In genomic region chr11:119055901-119056300, GRCh38 we compare ENCODE assay signal across 6 cellular contexts. TPM values are rescaled to one million over a fixed set of nuclear protein-coding genes. Genes with fewer than 3 reads are reported as not detected.
DNase-seq lines count a peak whose midpoint lies in the region; ATAC-seq and TF ChIP-seq lines count a peak whose summit lies in the region.

No MANE protein-coding gene starts in this region.

- peak overlapping the region; percentile 64 for H2AFZ ChIP-seq in hepatocyte

- TF ChIP-seq POLR2A in upper lobe of left lung (IDR thresholded peaks at IDR 0.05): no peak

- TF ChIP-seq CTCF in HEK293 (tag by site-specific recombination; IDR thresholded peaks at IDR 0.05) (peak; percentile 65), hepatocyte (IDR thresholded peaks at IDR 0.05; ENCODE audit: poor library complexity) (peak; percentile 17), upper lobe of left lung (IDR thresholded peaks at IDR 0.05) (no peak)

- CTCF ChIA-PET in HEK293 (lab: Yijun Ruan, JAX) (interaction anchor here (0.6 to 1.8 kb wide), 3 partner anchors 13 to 127 kb away, joined by 3 to 6 read pairs (median 3); no protein-coding TSS in a partner anchor), T-cell (lab: Charles Lee) (interaction anchor here (0.6 to 3.4 kb wide), 5 partner anchors 12 to 461 kb away, joined by 4 to 37 read pairs (median 5); partner anchors contain the start of gene VPS11 (in 1 of the 2))

- H3K4me2 ChIP-seq in hepatocyte: peak overlapping the region; percentile 96

- H3K27me3 Mint-ChIP-seq in T-cell: no peaks in the 10 kb centered on the region

- H3K4me3 ChIP-seq in HEK293 (ENCODE audit: low read depth, low read length) (peak overlapping the region; percentile 85), hepatocyte (peak overlapping the region; percentile 64), upper lobe of left lung (peak overlapping the region; percentile 81 to 99 (median 93))

- 62% methylated on average over 6 of the region's 6 CpGs for WGBS in hepatocyte (ENCODE audit: low lambda C conversion rate, missing lambda C conversion rate)
- WGBS in upper lobe of left lung, 2 donors: 46 to 55% methylated on average over 6 of the region's 6 CpGs

- no peaks in the 10 kb centered on the region for H3K9me3 Mint-ChIP-seq in T-cell

- peak overlapping the region; percentile 71 to 83 for H3K27ac Mint-ChIP-seq in T-cell

- no peaks in the 10 kb centered on the region for H3K9me3 ChIP-seq in HEK293 (ENCODE audit: control insufficient read depth, insufficient read depth, low read depth, low read length)
- H3K9me3 ChIP-seq in hepatocyte (ENCODE audit: low read depth): no peaks in the 10 kb centered on the region
- H3K9me3 ChIP-seq in upper lobe of left lung: no peaks in the 10 kb centered on the region

- no peak for TF ChIP-seq EP300 in upper lobe of left lung (IDR thresholded peaks at IDR 0.05)

- H3K79me2 ChIP-seq in hepatocyte: peaks cover 32% of the 10 kb centered on the region

- no peak overlapping the region for H3K27ac ChIP-seq in HEK293 (ENCODE audit: extremely low read depth, low read depth, low read length)
- H3K27ac ChIP-seq in hepatocyte: peak overlapping the region; percentile 86
- peak overlapping the region in 2 of 4 donors; percentile 90 for H3K27ac ChIP-seq in upper lobe of left lung

- H4K20me1 ChIP-seq in hepatocyte (ENCODE audit: insufficient read depth, poor library complexity, severe bottlenecking): peaks cover 6% of the 10 kb centered on the region

- H3K36me3 ChIP-seq in HEK293 (ENCODE audit: control insufficient read depth in 2 of 2, insufficient read depth in 1 of 2, low read length in 2 of 2): peaks cover 4 to 49% of the 10 kb centered on the region in 2 experiments; a peak in 1 of 3 replicates
- H3K36me3 ChIP-seq in hepatocyte (replicated peaks; ENCODE audit: insufficient read depth, low read depth): no peaks in the 10 kb centered on the region
- H3K36me3 ChIP-seq in upper lobe of left lung: peaks cover 17 to 44% (median 42%) of the 10 kb centered on the region in 4 donors

- ATAC-seq in T-cell (replicated peaks in 1 of 4): no peak
- no peak for ATAC-seq in upper lobe of left lung (ENCODE audit: low FRiP score in 2 of 2)
- ATAC-seq in GM19328 (IDR thresholded peaks at IDR 0.05; ENCODE audit: unreplicated experiment): no peak
- no peak for ATAC-seq in GM21423 (IDR thresholded peaks at IDR 0.05; ENCODE audit: unreplicated experiment)

- DNase-seq in T-cell (no peak), hepatocyte (ENCODE audit: low spot score) (peak; percentile 39), upper lobe of left lung (no peak)

- no peaks in the 10 kb centered on the region for H3K27me3 ChIP-seq in hepatocyte
- H3K27me3 ChIP-seq in upper lobe of left lung: no peaks in the 10 kb centered on the region

- peaks cover 35 to 50% (median 36%) of the 10 kb centered on the region in 3 donors for H3K4me1 Mint-ChIP-seq in T-cell

- H3K4me3 Mint-ChIP-seq in T-cell: peak overlapping the region; percentile 94 to 95 (median 94)

- H3K4me1 ChIP-seq in HEK293 (ENCODE audit: control insufficient read depth, insufficient read depth, low read length): no peaks in the 10 kb centered on the region
- peaks cover 13% of the 10 kb centered on the region for H3K4me1 ChIP-seq in hepatocyte (ENCODE audit: insufficient read depth)
- peaks cover 14 to 24% (median 18%) of the 10 kb centered on the region in 4 donors for H3K4me1 ChIP-seq in upper lobe of left lung

- H3K36me3 Mint-ChIP-seq in T-cell: peaks cover 44% of the 10 kb centered on the region

- POLR2A ChIA-PET in HEK293 (lab: Yijun Ruan, JAX) (interaction anchor here (0.6 to 4.0 kb wide), 15 partner anchors 8 to 261 kb away, joined by 3 to 20 read pairs (median 5); partner anchors contain the start of genes C2CD2L, DPAGT1, HINFP and HMBS), T-cell (lab: Charles Lee) (interaction anchor here (0.5 to 1.1 kb wide), 7 partner anchors 9 to 65 kb away, joined by 3 to 15 read pairs (median 5); partner anchors contain the start of genes HINFP (in 1 of the 2) and VPS11 (in 1 of the 2))

- no peaks in the 10 kb centered on the region for H3K9me2 ChIP-seq in hepatocyte (replicated peaks; ENCODE audit: insufficient read depth)

TF ChIP-seq in HEK293, 187 proteins besides CTCF, POLR2A, EP300 and RAD21:
- TF ChIP-seq ZNF654 (tag by site-specific recombination; IDR thresholded peaks at IDR 0.05; ENCODE audit: low read depth) (peak; percentile 4; the same call in 1 of the 2 replicates), GLI2 (tag by site-specific recombination; IDR thresholded peaks at IDR 0.05; ENCODE audit: borderline replicate concordance, low read depth) (no peak), SCRT2 (tag by site-specific recombination; IDR thresholded peaks at IDR 0.05) (peak; percentile 23; the same call in 1 of the 2 replicates)

RNA-seq across cellular contexts. Expression of gene HYOU1, which starts 1.1 kb away (rescaled TPM):
- total RNA-seq in T-cell (100 to 1,000 TPM in 4 of 5 donors, 10 to 100 TPM in 1; 91.2 to 113 (median 112) TPM), hepatocyte (168 and 197 TPM in 2 replicates), upper lobe of left lung (100 to 1,000 TPM in 1 of 6 donors, 10 to 100 TPM in 5; 33.5 to 202 (median 72.7) TPM)
- 122 and 125 TPM in 2 replicates for polyA plus RNA-seq in hepatocyte

RNA-seq across cellular contexts. Expression of gene VPS11, which starts 11.7 kb away (rescaled TPM):
- total RNA-seq in T-cell (10 to 100 TPM; 59.5 to 69.8 (median 62.6) TPM), hepatocyte (31.8 and 36.9 TPM in 2 replicates), upper lobe of left lung (10 to 100 TPM; 24.9 to 88.0 (median 40.4) TPM)
- polyA plus RNA-seq in hepatocyte: 26.5 and 31.8 TPM in 2 replicates

RNA-seq across cellular contexts. Expression of gene SLC37A4, which starts 25.2 kb away (rescaled TPM):
- 10 to 100 TPM in 4 of 5 donors, 1 to 10 TPM in 1; 8.9 to 18.0 (median 15.4) TPM for total RNA-seq in T-cell
- 68.0 and 87.4 TPM in 2 replicates for total RNA-seq in hepatocyte
- 63.5 and 82.3 TPM in 2 replicates for polyA plus RNA-seq in hepatocyte
- total RNA-seq in upper lobe of left lung: 10 to 100 TPM; 11.4 to 29.0 (median 19.9) TPM

RNA-seq across cellular contexts. Expression of gene HMBS, which starts 28.8 kb away (rescaled TPM):
- total RNA-seq in T-cell (10 to 100 TPM in 3 of 5 donors, 1 to 10 TPM in 2; 6.7 to 17.8 (median 12.3) TPM), hepatocyte (10.9 and 11.9 TPM in 2 replicates), upper lobe of left lung (10 to 100 TPM in 5 of 6 donors, 1 to 10 TPM in 1; 8.4 to 20.4 (median 13.4) TPM)
- polyA plus RNA-seq in hepatocyte: 34.5 and 37.7 TPM in 2 replicates

RNA-seq across cellular contexts. Expression of gene TRAPPC4, which starts 37.3 kb away (rescaled TPM):
- total RNA-seq in T-cell: 10 to 100 TPM; 65.0 to 78.5 (median 74.3) TPM
- total RNA-seq in hepatocyte: 78.5 and 96.1 TPM in 2 replicates
- polyA plus RNA-seq in hepatocyte: 174 and 175 TPM in 2 replicates
- 10 to 100 TPM; 44.2 to 77.5 (median 63.6) TPM for total RNA-seq in upper lobe of left lung

Comparison
In these comparisons a context has a peak if more than half of its experiments do, and no peak if none do; other contexts are left out.
1. CTCF ChIP-seq: peak in HEK293 (single experiment) and hepatocyte (single experiment); none in upper lobe of left lung (0 of 6).
2. Peak in every context shown above with its lines, with median percentiles within 50 percentile points of each other: H3K4me3 ChIP-seq.